1 cellular context compared by ENCODE assay signal in the genomic region with DNA sequence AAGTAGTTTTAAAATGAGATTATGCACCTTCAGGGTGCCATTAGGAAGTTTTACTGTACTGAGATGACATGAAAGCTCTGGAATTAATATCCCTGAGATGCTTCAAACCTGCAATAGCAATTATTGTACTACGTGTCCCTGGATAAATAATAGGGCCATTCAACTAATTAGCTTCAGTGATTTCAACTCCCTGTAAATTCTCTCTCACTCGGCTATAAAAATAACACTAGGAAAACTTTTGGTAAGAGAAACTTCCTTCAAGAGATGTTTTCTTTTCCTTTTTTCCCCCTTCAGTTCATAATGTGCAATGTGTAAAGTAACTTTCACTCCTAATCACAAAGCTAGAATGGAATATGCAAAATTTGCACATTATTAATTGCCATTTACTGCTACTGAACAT.
TF ChIP-seq lines count a peak whose summit lies in the region.

No MANE protein-coding gene starts in this region.

TF ChIP-seq in HEK293, 187 proteins besides CTCF, POLR2A, EP300 and RAD21 (continued from another document):
- TF ChIP-seq ELK4 (IDR thresholded peaks at IDR 0.05; ENCODE audit: borderline replicate concordance, low read depth, low read length): no peak
- peak; percentile 45; the same call in 1 of the 2 replicates for TF ChIP-seq GLIS1 (tag by site-specific recombination; IDR thresholded peaks at IDR 0.05)
- TF ChIP-seq, protein P1, sequence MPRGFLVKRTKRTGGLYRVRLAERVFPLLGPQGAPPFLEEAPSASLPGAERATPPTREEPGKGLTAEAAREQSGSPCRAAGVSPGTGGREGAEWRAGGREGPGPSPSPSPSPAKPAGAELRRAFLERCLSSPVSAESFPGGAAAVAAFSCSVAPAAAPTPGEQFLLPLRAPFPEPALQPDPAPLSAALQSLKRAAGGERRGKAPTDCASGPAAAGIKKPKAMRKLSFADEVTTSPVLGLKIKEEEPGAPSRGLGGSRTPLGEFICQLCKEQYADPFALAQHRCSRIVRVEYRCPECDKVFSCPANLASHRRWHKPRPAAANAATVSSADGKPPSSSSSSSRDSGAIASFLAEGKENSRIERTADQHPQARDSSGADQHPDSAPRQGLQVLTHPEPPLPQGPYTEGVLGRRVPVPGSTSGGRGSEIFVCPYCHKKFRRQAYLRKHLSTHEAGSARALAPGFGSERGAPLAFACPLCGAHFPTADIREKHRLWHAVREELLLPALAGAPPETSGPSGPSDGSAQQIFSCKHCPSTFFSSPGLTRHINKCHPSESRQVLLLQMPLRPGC (tag by site-specific recombination; IDR thresholded peaks at IDR 0.05): 0 out of 2 replicates have a peak, but pooled peaks have one; percentile 14
- TF ChIP-seq ZNF555 (tag by site-specific recombination; conservative IDR thresholded peaks at IDR 0.05): no peak
- peak; percentile 82 for TF ChIP-seq PRDM4 (tag by site-specific recombination; IDR thresholded peaks at IDR 0.05)
- no peak for TF ChIP-seq KLF7 (tag by site-specific recombination; IDR thresholded peaks at IDR 0.05; ENCODE audit: borderline replicate concordance)
- TF ChIP-seq, protein P2, sequence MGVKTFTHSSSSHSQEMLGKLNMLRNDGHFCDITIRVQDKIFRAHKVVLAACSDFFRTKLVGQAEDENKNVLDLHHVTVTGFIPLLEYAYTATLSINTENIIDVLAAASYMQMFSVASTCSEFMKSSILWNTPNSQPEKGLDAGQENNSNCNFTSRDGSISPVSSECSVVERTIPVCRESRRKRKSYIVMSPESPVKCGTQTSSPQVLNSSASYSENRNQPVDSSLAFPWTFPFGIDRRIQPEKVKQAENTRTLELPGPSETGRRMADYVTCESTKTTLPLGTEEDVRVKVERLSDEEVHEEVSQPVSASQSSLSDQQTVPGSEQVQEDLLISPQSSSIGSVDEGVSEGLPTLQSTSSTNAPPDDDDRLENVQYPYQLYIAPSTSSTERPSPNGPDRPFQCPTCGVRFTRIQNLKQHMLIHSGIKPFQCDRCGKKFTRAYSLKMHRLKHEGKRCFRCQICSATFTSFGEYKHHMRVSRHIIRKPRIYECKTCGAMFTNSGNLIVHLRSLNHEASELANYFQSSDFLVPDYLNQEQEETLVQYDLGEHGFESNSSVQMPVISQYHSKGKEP (tag by site-specific recombination; IDR thresholded peaks at IDR 0.05): peak; percentile 59; the same call in 1 of the 2 replicates
- no peak for TF ChIP-seq ZBTB6 (tag by site-specific recombination; IDR thresholded peaks at IDR 0.05)
- TF ChIP-seq PRDM2 (tag by site-specific recombination; IDR thresholded peaks at IDR 0.05; ENCODE audit: borderline replicate concordance): no peak
- no peak for TF ChIP-seq YY1 (tag by site-specific recombination; IDR thresholded peaks at IDR 0.05)
- no peak for TF ChIP-seq ZNF362 (tag by site-specific recombination; IDR thresholded peaks at IDR 0.05)
- no peak for TF ChIP-seq TRIM28 (IDR thresholded peaks at IDR 0.05; ENCODE audit: borderline replicate concordance, low read length)
- TF ChIP-seq ZNF830 (tag by site-specific recombination; IDR thresholded peaks at IDR 0.05; ENCODE audit: low read depth): no peak
- TF ChIP-seq ZNF354C (tag by site-specific recombination; IDR thresholded peaks at IDR 0.05; ENCODE audit: borderline replicate concordance, low read depth): no peak
- no peak for TF ChIP-seq ZBTB49 (tag by site-specific recombination; IDR thresholded peaks at IDR 0.05; ENCODE audit: low read depth)
- peak; percentile 91 for TF ChIP-seq WT1 (tag by site-specific recombination; IDR thresholded peaks at IDR 0.05)
- TF ChIP-seq, protein P3, sequence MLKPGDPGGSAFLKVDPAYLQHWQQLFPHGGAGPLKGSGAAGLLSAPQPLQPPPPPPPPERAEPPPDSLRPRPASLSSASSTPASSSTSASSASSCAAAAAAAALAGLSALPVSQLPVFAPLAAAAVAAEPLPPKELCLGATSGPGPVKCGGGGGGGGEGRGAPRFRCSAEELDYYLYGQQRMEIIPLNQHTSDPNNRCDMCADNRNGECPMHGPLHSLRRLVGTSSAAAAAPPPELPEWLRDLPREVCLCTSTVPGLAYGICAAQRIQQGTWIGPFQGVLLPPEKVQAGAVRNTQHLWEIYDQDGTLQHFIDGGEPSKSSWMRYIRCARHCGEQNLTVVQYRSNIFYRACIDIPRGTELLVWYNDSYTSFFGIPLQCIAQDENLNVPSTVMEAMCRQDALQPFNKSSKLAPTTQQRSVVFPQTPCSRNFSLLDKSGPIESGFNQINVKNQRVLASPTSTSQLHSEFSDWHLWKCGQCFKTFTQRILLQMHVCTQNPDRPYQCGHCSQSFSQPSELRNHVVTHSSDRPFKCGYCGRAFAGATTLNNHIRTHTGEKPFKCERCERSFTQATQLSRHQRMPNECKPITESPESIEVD (tag by site-specific recombination; IDR thresholded peaks at IDR 0.05): peak; percentile 98
- no peak for TF ChIP-seq ZNF76 (tag by site-specific recombination; IDR thresholded peaks at IDR 0.05; ENCODE audit: borderline replicate concordance, low read depth)
- TF ChIP-seq, protein P4, sequence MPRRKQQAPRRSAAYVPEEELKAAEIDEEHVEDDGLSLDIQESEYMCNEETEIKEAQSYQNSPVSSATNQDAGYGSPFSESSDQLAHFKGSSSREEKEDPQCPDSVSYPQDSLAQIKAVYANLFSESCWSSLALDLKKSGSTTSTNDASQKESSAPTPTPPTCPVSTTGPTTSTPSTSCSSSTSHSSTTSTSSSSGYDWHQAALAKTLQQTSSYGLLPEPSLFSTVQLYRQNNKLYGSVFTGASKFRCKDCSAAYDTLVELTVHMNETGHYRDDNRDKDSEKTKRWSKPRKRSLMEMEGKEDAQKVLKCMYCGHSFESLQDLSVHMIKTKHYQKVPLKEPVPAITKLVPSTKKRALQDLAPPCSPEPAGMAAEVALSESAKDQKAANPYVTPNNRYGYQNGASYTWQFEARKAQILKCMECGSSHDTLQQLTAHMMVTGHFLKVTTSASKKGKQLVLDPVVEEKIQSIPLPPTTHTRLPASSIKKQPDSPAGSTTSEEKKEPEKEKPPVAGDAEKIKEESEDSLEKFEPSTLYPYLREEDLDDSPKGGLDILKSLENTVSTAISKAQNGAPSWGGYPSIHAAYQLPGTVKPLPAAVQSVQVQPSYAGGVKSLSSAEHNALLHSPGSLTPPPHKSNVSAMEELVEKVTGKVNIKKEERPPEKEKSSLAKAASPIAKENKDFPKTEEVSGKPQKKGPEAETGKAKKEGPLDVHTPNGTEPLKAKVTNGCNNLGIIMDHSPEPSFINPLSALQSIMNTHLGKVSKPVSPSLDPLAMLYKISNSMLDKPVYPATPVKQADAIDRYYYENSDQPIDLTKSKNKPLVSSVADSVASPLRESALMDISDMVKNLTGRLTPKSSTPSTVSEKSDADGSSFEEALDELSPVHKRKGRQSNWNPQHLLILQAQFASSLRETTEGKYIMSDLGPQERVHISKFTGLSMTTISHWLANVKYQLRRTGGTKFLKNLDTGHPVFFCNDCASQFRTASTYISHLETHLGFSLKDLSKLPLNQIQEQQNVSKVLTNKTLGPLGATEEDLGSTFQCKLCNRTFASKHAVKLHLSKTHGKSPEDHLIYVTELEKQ (tag by site-specific recombination; IDR thresholded peaks at IDR 0.05; ENCODE audit: borderline replicate concordance): no peak
- no peak for TF ChIP-seq RBAK (tag by site-specific recombination; IDR thresholded peaks at IDR 0.05)
- peak; percentile 26; the same call in 1 of the 2 replicates for TF ChIP-seq SP7 (tag by site-specific recombination; IDR thresholded peaks at IDR 0.05)
